1 cellular context compared by ENCODE assay signal in genomic region chr18:54224379-54225014, GRCh38.
A peak's percentile ranks its signal among the peaks of the same experiment; 100 is the strongest.
TF ChIP-seq lines count a peak whose summit lies in the region.

Gene MBD2 (minus strand): TSS chr18:54224669. CDS start chr18:54224559, 110 bp downstream.

TF ChIP-seq in K562, 482 proteins besides CTCF, POLR2A, EP300 and RAD21 (continued from another document):
- TF ChIP-seq ZNF184 (CRISPR knock-in tag; IDR thresholded peaks at IDR 0.05) (no peak), ZNF165 (CRISPR knock-in tag; IDR thresholded peaks at IDR 0.05; ENCODE audit: borderline replicate concordance) (no peak), RB1 (IDR thresholded peaks at IDR 0.05; ENCODE audit: low read depth) (peak; percentile 68), ZBTB26 (CRISPR knock-in tag; IDR thresholded peaks at IDR 0.05) (no peak), RCOR1 (IDR thresholded peaks at IDR 0.05; ENCODE audit: borderline replicate concordance in 1 of 2, low read depth in 2 of 2, low read length in 2 of 2) (peak in 1 of 2 experiments; percentile 19; a peak in 1 of 4 replicates), RBFOX2 (IDR thresholded peaks at IDR 0.05; ENCODE audit: low read depth, low read length) (peak; percentile 80), ZNF253 (CRISPR knock-in tag; conservative IDR thresholded peaks at IDR 0.05) (no peak), ZFP1 (CRISPR knock-in tag; IDR thresholded peaks at IDR 0.05) (no peak), EZH2 (IDR thresholded peaks at IDR 0.05; ENCODE audit: borderline replicate concordance, low read depth, low read length) (no peak), CREB3 (tag; conservative IDR thresholded peaks at IDR 0.05; ENCODE audit: low read depth) (no peak), ZBTB33 (CRISPR knock-in tag; IDR thresholded peaks at IDR 0.05) (0 out of 2 replicates have a peak, but pooled peaks have one; percentile 14), PHF8 (IDR thresholded peaks at IDR 0.05; ENCODE audit: borderline replicate concordance, low read length) (peak; percentile 66; the same call in 1 of the 2 replicates)
TF ChIP-seq in K562: peak in this region for 63.
